9 cellular contexts compared by ENCODE assay signal in the genomic region with DNA sequence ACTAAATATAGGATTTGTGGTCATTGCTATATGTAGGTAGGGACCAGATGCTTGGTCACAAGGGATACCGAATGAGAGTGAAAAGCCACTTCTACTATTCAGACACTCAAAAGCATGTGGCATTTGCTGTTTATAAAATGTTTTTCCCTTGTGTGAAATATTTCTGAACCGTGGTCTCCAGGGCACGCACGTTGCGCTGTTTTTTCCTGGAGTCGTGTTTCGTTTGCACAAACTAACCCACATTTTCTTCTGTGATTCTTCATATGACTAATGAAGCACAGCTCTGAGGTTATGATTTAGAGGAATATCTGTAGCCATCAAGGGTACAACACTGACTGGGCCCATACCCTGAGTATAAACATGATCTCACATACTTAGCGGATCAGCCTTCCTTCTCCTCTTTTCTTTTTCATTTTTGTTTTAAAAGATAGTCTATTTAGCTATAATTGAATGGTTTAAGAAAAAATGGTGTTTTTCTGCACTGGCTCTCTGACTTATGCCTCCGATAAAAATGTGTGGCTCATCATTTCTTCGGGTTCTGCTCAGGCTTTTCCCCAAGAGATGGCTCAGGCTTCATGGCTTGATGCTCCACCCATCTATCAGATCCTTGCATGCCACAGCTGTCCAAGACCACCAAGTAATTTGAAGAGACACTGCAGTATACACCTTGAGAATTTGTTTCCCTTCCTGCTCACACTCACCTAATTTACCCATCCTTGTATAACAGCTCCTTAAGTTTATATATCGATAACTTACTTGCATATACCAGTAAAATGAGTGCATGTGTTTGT. TPM values are rescaled to one million over a fixed set of nuclear protein-coding genes. Genes with fewer than 3 reads are reported as not detected.
DNase-seq lines count a peak whose midpoint lies in the region; ATAC-seq, FAIRE-seq and TF ChIP-seq lines count a peak whose summit lies in the region.
"Had no signal": no experiment of that assay in that cellular context is flagged by ENCODE, and none has a peak within 500 bp of the region (broad histone marks: within the 10 kb centered on the region; RNA-seq: fewer than 3 reads in every experiment).

No MANE protein-coding gene starts in this region.

- intact Hi-C loops in GM12878 (cut with micrococcal nuclease; ENCODE audit: unreplicated experiment): loop anchor here (1.0 to 10.0 kb wide), 2 partner anchors 25 to 110 kb away; no protein-coding TSS in a partner anchor
- intact Hi-C loops in HepG2 (cut with micrococcal nuclease; ENCODE audit: unreplicated experiment): no loop called here

- ATAC-seq in GM18499 (IDR thresholded peaks at IDR 0.05; ENCODE audit: insufficient read depth, unreplicated experiment): peak; percentile 35
- peak; percentile 65 for ATAC-seq in GM21515 (IDR thresholded peaks at IDR 0.05; ENCODE audit: unreplicated experiment)
- peak; percentile 74 for ATAC-seq in HG03439 (IDR thresholded peaks at IDR 0.05; ENCODE audit: unreplicated experiment)
- peak; percentile 90 for ATAC-seq in GM12878
- ATAC-seq in HepG2: no peak

- H3K4me3 ChIP-seq in GM12878 (no peak overlapping the region; the same call in 1 of the 2 replicates), HepG2 (replicated peaks in 1 of 3; ENCODE audit: insufficient read depth in 1 of 3, low read depth in 2 of 3, low read length in 3 of 3) (no peak overlapping the region)

- POLR2A ChIA-PET in GM12878 (lab: Charles Lee) (interaction anchor here (1.3 to 1.7 kb wide), 5 partner anchors 9 to 59 kb away, joined by 4 to 10 read pairs (median 6); partner anchors contain the start of gene HBS1L), HepG2 (lab: Yijun Ruan, JAX) (no interaction called here)

- FAIRE-seq in GM12878 (lab: Jason Lieb, UNC): no peak
- FAIRE-seq in HepG2 (lab: Jason Lieb, UNC): no peak
- FAIRE-seq: kidney had no signal

- CTCF ChIA-PET in GM12878 (lab: Yijun Ruan, JAX) (interaction anchor here (0.9 to 2.5 kb wide), 10 partner anchors 11 to 111 kb away, joined by 3 to 15 read pairs (median 6); no protein-coding TSS in a partner anchor), HepG2 (lab: Yijun Ruan, JAX; ENCODE audit: low intra/inter-chr PET ratio, low total read pairs) (no interaction called here)

- H3K4me2 ChIP-seq in GM12878 (ENCODE audit: control insufficient read depth, insufficient read depth) (peak overlapping the region; percentile 24), HepG2 (ENCODE audit: low read depth, low read length) (no peak overlapping the region)

- H3K4me1 ChIP-seq in GM12878 (ENCODE audit: control insufficient read depth, insufficient read depth, low read length) (peaks cover 42% of the 10 kb centered on the region), HepG2 (ENCODE audit: insufficient read depth, low read length) (peaks cover 8% of the 10 kb centered on the region; the same call in 1 of the 2 replicates)

- in situ Hi-C loops in GM12878 (cut with MboI): no loop called here
- in situ Hi-C loops in HepG2 (cut with HindIII; ENCODE audit: extremely low pct_ligation_motif_present, low pct_unique_long_range_greater_than_20kb): no loop called here
- in situ Hi-C loops in KBM-7 (cut with MboI; ENCODE audit: low pct_unique_long_range_greater_than_20kb, low sequenced_read_pairs): no loop called here

- TF ChIP-seq RAD21 in GM12878 (IDR thresholded peaks at IDR 0.05; ENCODE audit: insufficient read depth, low read depth, low read length) (no peak), HepG2 (CRISPR knock-in tag; IDR thresholded peaks at IDR 0.05) (no peak)

- H3K36me3 ChIP-seq in GM12878 (ENCODE audit: control insufficient read depth in 2 of 2, insufficient read depth in 2 of 2, low read length in 1 of 2) (no peaks in the 10 kb centered on the region), HepG2 (replicated peaks in 1 of 2; ENCODE audit: control insufficient read depth in 1 of 2, insufficient read depth in 2 of 2, low read length in 2 of 2) (no peaks in the 10 kb centered on the region)

- H4K20me1 ChIP-seq in GM12878 (ENCODE audit: control insufficient read depth, insufficient read depth): no peaks in the 10 kb centered on the region
- H4K20me1 ChIP-seq in HepG2 (ENCODE audit: insufficient read depth, low read length): no peaks in the 10 kb centered on the region

- no TSS peak for BruUV-seq in GM12878 (replicated peaks; lab: Mats Ljungman, UMichigan)
- no TSS peak for BruUV-seq in HepG2 (replicated peaks; lab: Mats Ljungman, UMichigan)

- 16% methylated on average over 11 of the region's 11 CpGs for WGBS in GM12878 (ENCODE audit: insufficient coverage, insufficient replicate concordance, low lambda C conversion rate, missing lambda C conversion rate)
- 50% methylated on average over 11 of the region's 11 CpGs for WGBS in HepG2 (ENCODE audit: low lambda C conversion rate)

- DNase-seq in GM12878 (ENCODE audit: low read depth, low spot score): peak; percentile 67
- no peak for DNase-seq in HepG2 (ENCODE audit: low spot score)
- DNase-seq in KBM-7: no peak
- no peak for DNase-seq in NCI-H69 (lab: John Stamatoyannopoulos, UW)
- DNase-seq in SW480 (ENCODE audit: low spot score): no peak
- DNase-seq: kidney had no signal

- H2AFZ ChIP-seq in GM12878 (ENCODE audit: control insufficient read depth, low read depth, low read length): peak overlapping the region; percentile 25
- no peak overlapping the region for H2AFZ ChIP-seq in HepG2 (ENCODE audit: low read length)

- TF ChIP-seq CTCF in GM12878 (IDR thresholded peaks at IDR 0.05 in 2 of 3, conservative IDR thresholded peaks at IDR 0.05 in 1 of 3; ENCODE audit: control insufficient read depth in 2 of 3, extremely low read depth in 1 of 3, insufficient read depth in 1 of 3, low read depth in 3 of 3, low read length in 3 of 3) (no peak), HepG2 (CRISPR knock-in tag; IDR thresholded peaks at IDR 0.05) (no peak)

- TF ChIP-seq EP300 in GM12878 (IDR thresholded peaks at IDR 0.05; ENCODE audit: borderline replicate concordance in 1 of 2, control insufficient read depth in 1 of 2, low read depth in 2 of 2, low read length in 2 of 2) (peak; percentile 97 to 98), HepG2 (IDR thresholded peaks at IDR 0.05; ENCODE audit: low read depth in 2 of 2, low read length in 2 of 2) (no peak), HepG2 (CRISPR knock-in tag; IDR thresholded peaks at IDR 0.05; ENCODE audit: borderline replicate concordance) (no peak)

- H3K27me3 ChIP-seq in GM12878 (replicated peaks in 1 of 2; ENCODE audit: control insufficient read depth in 2 of 2, insufficient read depth in 2 of 2, low read length in 1 of 2) (no peaks in the 10 kb centered on the region), HepG2 (ENCODE audit: control insufficient read depth in 1 of 2, insufficient read depth in 2 of 2, low read length in 2 of 2) (no peaks in the 10 kb centered on the region)

- no peak for TF ChIP-seq POLR2A in GM12878 (IDR thresholded peaks at IDR 0.05; ENCODE audit: low read depth, low read length)
- no peak for TF ChIP-seq POLR2A in HepG2 (IDR thresholded peaks at IDR 0.05; ENCODE audit: insufficient read depth in 1 of 2, low read depth in 2 of 2, low read length in 2 of 2)

- no peaks in the 10 kb centered on the region; the same call in 1 of the 3 replicates for H3K9me3 ChIP-seq in GM12878 (replicated peaks; ENCODE audit: control insufficient read depth, insufficient read depth, low read length)
- H3K9me3 ChIP-seq in HepG2 (ENCODE audit: low read length): no peaks in the 10 kb centered on the region

- H3K27ac ChIP-seq in GM12878 (ENCODE audit: control insufficient read depth, insufficient read depth): peak overlapping the region; percentile 56
- no peak overlapping the region for H3K27ac ChIP-seq in HepG2 (ENCODE audit: extremely low read length, insufficient read depth, low read length)

- SMC1A ChIA-PET in GM12878 (lab: Charles Lee; ENCODE audit: uncharacterized antibody, unreplicated experiment): interaction anchor here (0.8 to 4.1 kb wide), 19 partner anchors 9 to 108 kb away, joined by 3 to 24 read pairs (median 5); partner anchors contain the start of gene HBS1L

- H3K79me2 ChIP-seq in GM12878 (ENCODE audit: control insufficient read depth, insufficient read depth, low read length) (no peaks in the 10 kb centered on the region), HepG2 (ENCODE audit: insufficient read depth, low read length) (no peaks in the 10 kb centered on the region)

- H3K9ac ChIP-seq in GM12878 (ENCODE audit: control insufficient read depth, insufficient read depth, low read length) (no peak overlapping the region), HepG2 (ENCODE audit: insufficient read depth, low read depth, low read length) (no peak overlapping the region)

- RAD21 ChIA-PET in GM12878 (lab: Charles Lee; ENCODE audit: unreplicated experiment): interaction anchor here (0.6 to 4.7 kb wide), 15 partner anchors 11 to 106 kb away, joined by 3 to 25 read pairs (median 4); no protein-coding TSS in a partner anchor

RNA-seq across cellular contexts. Expression of gene HBS1L, which starts 59.9 kb away (rescaled TPM):
- total RNA-seq in GM12878 (2013; cell fraction: nucleolus; rRNA removed): 177 and 182 TPM in 2 replicates
- total RNA-seq in GM12878 (2014; rRNA removed): 67.9 and 90.2 TPM in 2 replicates
- 85.9 and 93.6 TPM in 2 replicates for total RNA-seq in GM12878 (2014; rRNA removed; fragmentation: Illumina TruSeq; extraction: Trizol)
- total RNA-seq in GM12878 (2021): 68.1 and 79.1 TPM in 2 replicates
- 74.4 TPM for polyA plus RNA-seq in GM12878 (2011; ENCODE audit: low read depth)
- 106 and 146 TPM in 2 replicates for polyA plus RNA-seq in GM12878 (2011; rRNA removed)
- 36.2 and 41.1 TPM in 2 replicates for polyA plus RNA-seq in GM12878 (2011; cell fraction: cytosol; rRNA removed)
- polyA plus RNA-seq in GM12878 (2011; cell fraction: nucleus; rRNA removed): 53.7 and 60.6 TPM in 2 replicates
- 51.2 and 61.3 TPM in 2 replicates for polyA plus RNA-seq in GM12878 (2012)
- 74.0 and 96.1 TPM in 2 replicates for polyA plus RNA-seq in GM12878 (2014; fragmentation: Illumina TruSeq; extraction: Trizol)
- 10 to 100 TPM; 58.7 to 83.6 TPM for polyA plus RNA-seq in GM12878 (2014; fragmentation: Nextera tagmentation; extraction: Ambion mirVana)
- 53.4 and 71.1 TPM in 2 replicates for polyA plus RNA-seq in GM12878 (2014; rRNA removed)
- 100 to 1,000 TPM; 132 to 142 TPM for polyA plus RNA-seq in GM12878 (2016; fragmentation: Nextera tagmentation; extraction: Ambion mirVana)
- polyA minus RNA-seq in GM12878 (2011; rRNA and poly(A)+ RNA removed): 92.4 and 120 TPM in 2 replicates
- 40.5 and 42.4 TPM in 2 replicates for polyA minus RNA-seq in GM12878 (2011; cell fraction: cytosol; rRNA and poly(A)+ RNA removed)
- 58.0 and 75.3 TPM in 2 replicates for polyA minus RNA-seq in GM12878 (2011; cell fraction: nucleus; rRNA and poly(A)+ RNA removed)
- total RNA-seq in HepG2 (2016; rRNA removed; fragmentation: Illumina TruSeq; extraction: Trizol): 138 and 222 TPM in 2 replicates
- 36.1 and 37.3 TPM in 2 replicates for total RNA-seq in HepG2 (2016; cell fraction: cytosol; rRNA removed; fragmentation: Illumina TruSeq; extraction: Trizol; ENCODE audit: low read depth)
- 138 and 235 TPM in 2 replicates for total RNA-seq in HepG2 (2016; cell fraction: insoluble cytoplasmic fraction; rRNA removed; fragmentation: Illumina TruSeq; extraction: Trizol)
- total RNA-seq in HepG2 (2016; cell fraction: membrane; rRNA removed; fragmentation: Illumina TruSeq; extraction: Trizol): 62.1 and 65.5 TPM in 2 replicates
- total RNA-seq in HepG2 (2016; cell fraction: nucleus; rRNA removed; fragmentation: Illumina TruSeq; extraction: Trizol): 87.5 and 92.8 TPM in 2 replicates
- polyA plus RNA-seq in HepG2 (2011; rRNA removed): 33.6 and 44.1 TPM in 2 replicates
- polyA plus RNA-seq in HepG2 (2011; cell fraction: cytosol; rRNA removed): 19.1 and 28.9 TPM in 2 replicates
- polyA plus RNA-seq in HepG2 (2011; cell fraction: nucleus; rRNA removed): 13.8 and 19.0 TPM in 2 replicates
- 54.5 and 55.2 TPM in 2 replicates for polyA plus RNA-seq in HepG2 (2012)
- polyA plus RNA-seq in HepG2 (2016; cell fraction: cytosol; fragmentation: Illumina TruSeq; extraction: Trizol; ENCODE audit: low read depth): 6.9 and 8.3 TPM in 2 replicates
- 137 and 159 TPM in 2 replicates for polyA plus RNA-seq in HepG2 (2016; cell fraction: insoluble cytoplasmic fraction; fragmentation: Illumina TruSeq; extraction: Trizol; ENCODE audit: low read depth)
- 19.7 and 20.8 TPM in 2 replicates for polyA plus RNA-seq in HepG2 (2016; cell fraction: membrane; fragmentation: Illumina TruSeq; extraction: Trizol; ENCODE audit: low read depth)
- 54.7 and 61.1 TPM in 2 replicates for polyA plus RNA-seq in HepG2 (2016; cell fraction: nucleus; fragmentation: Illumina TruSeq; extraction: Trizol; ENCODE audit: insufficient read depth, low read depth)
- polyA minus RNA-seq in HepG2 (2011; rRNA and poly(A)+ RNA removed; ENCODE audit: low replicate concordance): 30.9 and 38.9 TPM in 2 replicates
- 39.6 and 42.2 TPM in 2 replicates for polyA minus RNA-seq in HepG2 (2011; cell fraction: cytosol; rRNA and poly(A)+ RNA removed)
- 115 and 120 TPM in 2 replicates for polyA minus RNA-seq in HepG2 (2011; cell fraction: nucleus; rRNA and poly(A)+ RNA removed)
